ENCODE assay signal across 2 cellular contexts in the genomic region with DNA sequence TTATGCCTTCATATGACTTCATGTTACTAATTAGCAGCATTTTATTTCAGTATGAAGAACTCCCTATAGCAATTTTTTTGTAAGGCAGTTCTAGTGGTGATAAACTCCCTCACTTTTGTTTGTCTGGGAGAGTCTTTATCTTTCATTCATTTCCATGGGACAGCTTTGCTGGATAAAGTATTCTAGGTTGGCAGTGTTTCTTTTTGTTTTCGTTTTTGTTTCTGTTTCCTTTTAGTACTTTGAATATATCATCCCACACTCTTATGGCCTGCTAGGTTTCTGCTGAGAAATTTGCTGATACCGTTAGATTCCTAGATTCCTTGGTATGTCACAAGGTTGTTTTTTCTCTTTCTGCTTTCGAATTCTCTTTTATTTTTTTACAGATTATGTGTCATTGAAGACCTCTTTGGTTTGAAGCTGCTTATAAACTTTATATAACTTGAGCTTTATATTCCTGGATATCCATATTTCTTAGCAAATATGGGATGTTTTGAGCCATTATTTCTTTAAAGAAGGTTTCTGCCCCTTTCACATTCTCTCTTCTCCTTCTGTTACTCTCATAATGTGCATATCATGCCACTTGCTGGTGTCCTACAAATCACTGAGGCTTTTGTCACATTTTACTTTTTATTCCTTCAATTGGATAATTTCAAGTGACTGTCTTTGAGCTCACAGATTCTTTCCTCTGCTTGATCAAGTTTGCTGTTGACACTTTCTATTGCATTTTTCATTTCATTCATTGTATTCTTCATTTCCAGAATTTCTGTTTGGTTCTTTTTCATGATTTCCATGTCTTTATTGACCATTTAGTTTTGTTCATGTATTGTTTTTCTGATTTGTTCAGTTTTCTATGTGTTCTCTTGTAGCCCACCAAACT.
TF ChIP-seq lines count a peak whose summit lies in the region.

No MANE protein-coding gene starts in this region.

TF ChIP-seq in HEK293, 187 proteins besides CTCF, POLR2A, EP300 and RAD21 (continued from another document):
- TF ChIP-seq, protein P1, sequence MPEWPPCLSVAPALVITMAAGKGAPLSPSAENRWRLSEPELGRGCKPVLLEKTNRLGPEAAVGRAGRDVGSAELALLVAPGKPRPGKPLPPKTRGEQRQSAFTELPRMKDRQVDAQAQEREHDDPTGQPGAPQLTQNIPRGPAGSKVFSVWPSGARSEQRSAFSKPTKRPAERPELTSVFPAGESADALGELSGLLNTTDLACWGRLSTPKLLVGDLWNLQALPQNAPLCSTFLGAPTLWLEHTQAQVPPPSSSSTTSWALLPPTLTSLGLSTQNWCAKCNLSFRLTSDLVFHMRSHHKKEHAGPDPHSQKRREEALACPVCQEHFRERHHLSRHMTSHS (tag by site-specific recombination; IDR thresholded peaks at IDR 0.05): no peak
- no peak for TF ChIP-seq ZNF501 (tag by site-specific recombination; IDR thresholded peaks at IDR 0.05)
- TF ChIP-seq, protein P2, sequence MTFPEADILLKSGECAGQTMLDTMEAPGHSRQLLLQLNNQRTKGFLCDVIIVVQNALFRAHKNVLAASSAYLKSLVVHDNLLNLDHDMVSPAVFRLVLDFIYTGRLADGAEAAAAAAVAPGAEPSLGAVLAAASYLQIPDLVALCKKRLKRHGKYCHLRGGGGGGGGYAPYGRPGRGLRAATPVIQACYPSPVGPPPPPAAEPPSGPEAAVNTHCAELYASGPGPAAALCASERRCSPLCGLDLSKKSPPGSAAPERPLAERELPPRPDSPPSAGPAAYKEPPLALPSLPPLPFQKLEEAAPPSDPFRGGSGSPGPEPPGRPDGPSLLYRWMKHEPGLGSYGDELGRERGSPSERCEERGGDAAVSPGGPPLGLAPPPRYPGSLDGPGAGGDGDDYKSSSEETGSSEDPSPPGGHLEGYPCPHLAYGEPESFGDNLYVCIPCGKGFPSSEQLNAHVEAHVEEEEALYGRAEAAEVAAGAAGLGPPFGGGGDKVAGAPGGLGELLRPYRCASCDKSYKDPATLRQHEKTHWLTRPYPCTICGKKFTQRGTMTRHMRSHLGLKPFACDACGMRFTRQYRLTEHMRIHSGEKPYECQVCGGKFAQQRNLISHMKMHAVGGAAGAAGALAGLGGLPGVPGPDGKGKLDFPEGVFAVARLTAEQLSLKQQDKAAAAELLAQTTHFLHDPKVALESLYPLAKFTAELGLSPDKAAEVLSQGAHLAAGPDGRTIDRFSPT (tag by site-specific recombination; IDR thresholded peaks at IDR 0.05): no peak

TF ChIP-seq in K562, 482 proteins besides CTCF, POLR2A, EP300 and RAD21 (continued from another document):
- TF ChIP-seq HLTF (IDR thresholded peaks at IDR 0.05) (0 out of 2 replicates have a peak, but pooled peaks have one; percentile 71), BMI1 (IDR thresholded peaks at IDR 0.05; ENCODE audit: low read length) (no peak), ZC3H11A (IDR thresholded peaks at IDR 0.05; ENCODE audit: low read depth, low read length) (no peak), SMAD2 (IDR thresholded peaks at IDR 0.05; ENCODE audit: low read depth, low read length) (no peak), CBX5 (IDR thresholded peaks at IDR 0.05; ENCODE audit: borderline replicate concordance, low read depth) (0 out of 2 replicates have a peak, but pooled peaks have one; percentile 60)
